Comparison of ENCODE assay signal across 22 cellular contexts in the genomic region with DNA sequence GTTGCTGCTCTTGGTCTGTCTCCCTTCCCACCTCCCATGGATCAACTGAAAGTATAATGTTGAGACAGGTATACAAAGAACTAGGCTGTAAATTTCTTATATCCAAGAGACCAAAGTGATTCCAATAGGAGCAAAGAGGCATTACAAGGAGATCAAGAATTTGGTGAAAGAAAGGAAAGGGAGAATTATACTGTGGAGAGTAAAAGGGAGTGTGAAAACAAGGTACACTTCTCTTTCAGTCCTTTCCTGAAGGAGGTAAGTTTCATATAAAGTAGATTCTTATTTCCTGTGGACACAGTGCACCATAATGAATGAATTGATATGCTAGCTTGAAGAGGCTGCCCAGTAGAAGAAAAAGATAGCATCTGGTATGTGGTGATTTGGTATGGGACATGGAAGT. TPM values are rescaled to one million over a fixed set of nuclear protein-coding genes. Genes with fewer than 3 reads are reported as not detected.
DNase-seq lines count a peak whose midpoint lies in the region; ATAC-seq, FAIRE-seq and TF ChIP-seq lines count a peak whose summit lies in the region.
"Had no signal": no experiment of that assay in that cellular context is flagged by ENCODE, and none has a peak within 500 bp of the region (broad histone marks: within the 10 kb centered on the region; RNA-seq: fewer than 3 reads in every experiment).

No MANE protein-coding gene starts in this region.

- CTCF ChIA-PET in WTC11 (lab: Charles Lee), result no interaction called here
- CTCF ChIA-PET in activated naive CD4-positive, alpha-beta T cell treated with anti-CD3 and anti-CD28 coated beads, Interleukin-2, amount 10 ng/mL, durations not matched to agents 7 days and 5 days (lab: Charles Lee), result no interaction called here

- FAIRE-seq in H54 (lab: Jason Lieb, UNC), result peak; percentile 45
- FAIRE-seq: A549, D721Med, G401.6, GM12891, GM19239 had no signal

- no peak for ATAC-seq in WTC11
- ATAC-seq: A549; CD8-positive, alpha-beta T cell had no signal

- H3K4me3 ChIP-seq in mesendoderm (ENCODE audit: low read length) (no peak overlapping the region), tibial artery (no peak overlapping the region)
- H3K4me3 ChIP-seq: A549; BLaER1 treated with 17β-estradiol and CSF1 and Interleukin-3, amounts not matched to agents 10 nM and 100 nM had no signal

- H3K23ac ChIP-seq in mesendoderm (ENCODE audit: low read length), result no peak overlapping the region

- H3K27me3 ChIP-seq in mesendoderm (ENCODE audit: insufficient read depth, low read length, poor library complexity) (no peaks in the 10 kb centered on the region), tibial artery (no peaks in the 10 kb centered on the region)
- H3K27me3 ChIP-seq: BLaER1 treated with 17β-estradiol and CSF1 and Interleukin-3, amounts not matched to agents 10 nM and 100 nM had no signal

- H3K4me1 Mint-ChIP-seq in WTC11 (peaks cover 36% of the 10 kb centered on the region), endothelial cell (ENCODE audit: unreplicated experiment) (peaks cover 36% of the 10 kb centered on the region)
- H3K4me1 Mint-ChIP-seq in activated naive CD4-positive, alpha-beta T cell treated with anti-CD3 and anti-CD28 coated beads, Interleukin-2, amount 10 ng/mL, durations not matched to agents 7 days and 5 days, result peaks cover 3% of the 10 kb centered on the region

- H3K9me3 Mint-ChIP-seq in WTC11, result peaks cover 16% of the 10 kb centered on the region
- no peaks in the 10 kb centered on the region for H3K9me3 Mint-ChIP-seq in endothelial cell (ENCODE audit: unreplicated experiment)
- no peaks in the 10 kb centered on the region for H3K9me3 Mint-ChIP-seq in activated naive CD4-positive, alpha-beta T cell treated with anti-CD3 and anti-CD28 coated beads, Interleukin-2, amount 10 ng/mL, durations not matched to agents 7 days and 5 days
- H3K9me3 Mint-ChIP-seq: CD4-positive, alpha-beta T cell; CD8-positive, alpha-beta T cell had no signal

- H3K36me3 Mint-ChIP-seq in WTC11, result peaks cover 29% of the 10 kb centered on the region
- H3K36me3 Mint-ChIP-seq in endothelial cell (ENCODE audit: low read depth, unreplicated experiment), result peaks cover 13% of the 10 kb centered on the region
- peaks cover 14% of the 10 kb centered on the region for H3K36me3 Mint-ChIP-seq in activated naive CD4-positive, alpha-beta T cell treated with anti-CD3 and anti-CD28 coated beads, Interleukin-2, amount 10 ng/mL, durations not matched to agents 7 days and 5 days

- peak overlapping the region; percentile 15; the same call in 1 of the 2 replicates for H3K27ac Mint-ChIP-seq in WTC11
- H3K27ac Mint-ChIP-seq in endothelial cell (ENCODE audit: unreplicated experiment), result peak overlapping the region; percentile 11
- H3K27ac Mint-ChIP-seq in activated naive CD4-positive, alpha-beta T cell treated with anti-CD3 and anti-CD28 coated beads, Interleukin-2, amount 10 ng/mL, durations not matched to agents 7 days and 5 days, result no peak overlapping the region
- H3K27ac Mint-ChIP-seq: B cell; CD4-positive, alpha-beta T cell; CD8-positive, alpha-beta T cell had no signal

- no peak overlapping the region for H3K56ac ChIP-seq in mesendoderm (ENCODE audit: low read length)

- DNase-seq in H54 (ENCODE audit: insufficient read length, low spot score), result no peak
- no peak for DNase-seq in WTC11 (ENCODE audit: low spot score)
- DNase-seq in endothelial cell (ENCODE audit: low spot score), result no peak
- DNase-seq in mesendoderm, result no peak
- no peak for DNase-seq in activated naive CD4-positive, alpha-beta T cell treated with anti-CD3 and anti-CD28 coated beads, Interleukin-2, amount 10 ng/mL, durations not matched to agents 7 days and 5 days
- DNase-seq in tibial artery, result no peak
- DNase-seq: AML-193; Caco-2; Calu3; CD4-positive, alpha-beta T cell; CD8-positive, alpha-beta T cell; DMS79 treated with DMSO at 0.1 percent for 48 hours; GF-D8 had no signal

- H3K9me3 ChIP-seq in tibial artery, result no peaks in the 10 kb centered on the region
- H3K9me3 ChIP-seq: A549, Caco-2 had no signal

- H3K36me3 ChIP-seq in mesendoderm (ENCODE audit: control insufficient read depth, insufficient read depth, low read length), result no peaks in the 10 kb centered on the region
- no peaks in the 10 kb centered on the region for H3K36me3 ChIP-seq in tibial artery

- H2AK5ac ChIP-seq in mesendoderm (ENCODE audit: low read length), result no peak overlapping the region

- H4K8ac ChIP-seq in mesendoderm (ENCODE audit: low read depth, low read length), result no peak overlapping the region

- H3K9ac ChIP-seq in mesendoderm (ENCODE audit: low read length), result no peak overlapping the region
- H3K9ac ChIP-seq: BLaER1 treated with 17β-estradiol and CSF1 and Interleukin-3, amounts not matched to agents 10 nM and 100 nM had no signal

- no peak for TF ChIP-seq POLR2A in H54 (IDR thresholded peaks at IDR 0.05; ENCODE audit: low read depth, low read length)

- intact Hi-C loops in tibial artery (cut with DNase I; ENCODE audit: low total_unique reads), result no loop called here

- no peak overlapping the region for H2BK15ac ChIP-seq in mesendoderm (replicated peaks; ENCODE audit: low read depth)

- no peak overlapping the region for H3K27ac ChIP-seq in mesendoderm (ENCODE audit: low read depth, low read length)
- H3K27ac ChIP-seq in tibial artery, result no peak overlapping the region
- H3K27ac ChIP-seq: 22Rv1; A549; BLaER1 treated with 17β-estradiol and CSF1 and Interleukin-3, amounts not matched to agents 10 nM and 100 nM; C4-2B had no signal

- peaks cover 4% of the 10 kb centered on the region for H3K79me1 ChIP-seq in mesendoderm (ENCODE audit: low read length)

- no peak overlapping the region for H4K5ac ChIP-seq in mesendoderm (ENCODE audit: low read length)

- H3K4me1 ChIP-seq in mesendoderm (ENCODE audit: control insufficient read depth, low read depth, low read length), result no peaks in the 10 kb centered on the region
- peaks cover 0 to 25% (median 3%) of the 10 kb centered on the region in 4 donors for H3K4me1 ChIP-seq in tibial artery
- H3K4me1 ChIP-seq: A549 had no signal

- H2BK5ac ChIP-seq in mesendoderm (ENCODE audit: low read length), result no peak overlapping the region

- H2BK120ac ChIP-seq in mesendoderm (ENCODE audit: low read depth, low read length), result no peak overlapping the region

- H3K27me3 Mint-ChIP-seq in WTC11 (ENCODE audit: low read depth) (no peaks in the 10 kb centered on the region), endothelial cell (ENCODE audit: unreplicated experiment) (no peaks in the 10 kb centered on the region)
- no peaks in the 10 kb centered on the region for H3K27me3 Mint-ChIP-seq in activated naive CD4-positive, alpha-beta T cell treated with anti-CD3 and anti-CD28 coated beads, Interleukin-2, amount 10 ng/mL, durations not matched to agents 7 days and 5 days
- H3K27me3 Mint-ChIP-seq: B cell; CD4-positive, alpha-beta T cell had no signal

- no peak overlapping the region for H3K18ac ChIP-seq in mesendoderm (ENCODE audit: low read length)

- H3K79me2 ChIP-seq in mesendoderm (ENCODE audit: control insufficient read depth, insufficient read depth, low read length), result peaks cover 30% of the 10 kb centered on the region

- H3K4me3 Mint-ChIP-seq in WTC11 (no peak overlapping the region), endothelial cell (ENCODE audit: unreplicated experiment) (peak overlapping the region; percentile 11)
- no peak overlapping the region for H3K4me3 Mint-ChIP-seq in activated naive CD4-positive, alpha-beta T cell treated with anti-CD3 and anti-CD28 coated beads, Interleukin-2, amount 10 ng/mL, durations not matched to agents 7 days and 5 days
- H3K4me3 Mint-ChIP-seq: B cell; CD4-positive, alpha-beta T cell; CD8-positive, alpha-beta T cell had no signal

- H3K4me2 ChIP-seq in mesendoderm (ENCODE audit: low read length), result no peak overlapping the region
- H3K4me2 ChIP-seq: A549; BLaER1 treated with 17β-estradiol and CSF1 and Interleukin-3, amounts not matched to agents 10 nM and 100 nM had no signal

- no peak overlapping the region for H3K4ac ChIP-seq in mesendoderm (ENCODE audit: low read depth, low read length)

- POLR2A ChIA-PET in WTC11 (lab: Charles Lee), result no interaction called here

- TF ChIP-seq CTCF in WTC11 (IDR thresholded peaks at IDR 0.05), result no peak
- no peak for TF ChIP-seq CTCF in endothelial cell (IDR thresholded peaks at IDR 0.05; ENCODE audit: unreplicated experiment)
- TF ChIP-seq CTCF in tibial artery (IDR thresholded peaks at IDR 0.05), result no peak

TF ChIP-seq in WTC11, 78 proteins besides CTCF, POLR2A, EP300 and RAD21 (continues in another document):
- TF ChIP-seq, protein P1, sequence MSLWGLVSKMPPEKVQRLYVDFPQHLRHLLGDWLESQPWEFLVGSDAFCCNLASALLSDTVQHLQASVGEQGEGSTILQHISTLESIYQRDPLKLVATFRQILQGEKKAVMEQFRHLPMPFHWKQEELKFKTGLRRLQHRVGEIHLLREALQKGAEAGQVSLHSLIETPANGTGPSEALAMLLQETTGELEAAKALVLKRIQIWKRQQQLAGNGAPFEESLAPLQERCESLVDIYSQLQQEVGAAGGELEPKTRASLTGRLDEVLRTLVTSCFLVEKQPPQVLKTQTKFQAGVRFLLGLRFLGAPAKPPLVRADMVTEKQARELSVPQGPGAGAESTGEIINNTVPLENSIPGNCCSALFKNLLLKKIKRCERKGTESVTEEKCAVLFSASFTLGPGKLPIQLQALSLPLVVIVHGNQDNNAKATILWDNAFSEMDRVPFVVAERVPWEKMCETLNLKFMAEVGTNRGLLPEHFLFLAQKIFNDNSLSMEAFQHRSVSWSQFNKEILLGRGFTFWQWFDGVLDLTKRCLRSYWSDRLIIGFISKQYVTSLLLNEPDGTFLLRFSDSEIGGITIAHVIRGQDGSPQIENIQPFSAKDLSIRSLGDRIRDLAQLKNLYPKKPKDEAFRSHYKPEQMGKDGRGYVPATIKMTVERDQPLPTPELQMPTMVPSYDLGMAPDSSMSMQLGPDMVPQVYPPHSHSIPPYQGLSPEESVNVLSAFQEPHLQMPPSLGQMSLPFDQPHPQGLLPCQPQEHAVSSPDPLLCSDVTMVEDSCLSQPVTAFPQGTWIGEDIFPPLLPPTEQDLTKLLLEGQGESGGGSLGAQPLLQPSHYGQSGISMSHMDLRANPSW (CRISPR knock-in tag; conservative IDR thresholded peaks at IDR 0.05; ENCODE audit: low read depth), result no peak
- TF ChIP-seq TEAD1 (CRISPR knock-in tag; IDR thresholded peaks at IDR 0.05), result no peak
- TF ChIP-seq FOXK1 (CRISPR knock-in tag; IDR thresholded peaks at IDR 0.05), result no peak
- no peak for TF ChIP-seq ATF1 (CRISPR knock-in tag; IDR thresholded peaks at IDR 0.05)
- TF ChIP-seq IRF2 (CRISPR knock-in tag; IDR thresholded peaks at IDR 0.05; ENCODE audit: borderline replicate concordance, low read depth), result no peak
- TF ChIP-seq MYBL2 (CRISPR knock-in tag; IDR thresholded peaks at IDR 0.05), result no peak
- no peak for TF ChIP-seq ELF4 (CRISPR knock-in tag; IDR thresholded peaks at IDR 0.05; ENCODE audit: low read depth)

RNA-seq across cellular contexts. Expression of a gene that starts 49.7 kb away (rescaled TPM):
- total RNA-seq in WTC11 (2021), result 62.3 to 77.0 TPM (median 62.3 TPM) in 3 replicates
- 40.3 TPM for total RNA-seq in endothelial cell (ENCODE audit: unreplicated experiment)
- 41.9 TPM for polyA plus RNA-seq in mesendoderm (2013, experiment 1 of 2)
- polyA plus RNA-seq in mesendoderm (2013, experiment 2 of 2), result 42.8 TPM
